Comparison of ENCODE assay signal across 14 cellular contexts in genomic region chr10:73641272-73642060, GRCh38. TPM values are rescaled to one million over a fixed set of nuclear protein-coding genes. Genes with fewer than 3 reads are reported as not detected.
DNase-seq lines count a peak whose midpoint lies in the region; ATAC-seq, FAIRE-seq and TF ChIP-seq lines count a peak whose summit lies in the region.
"Had no signal": no experiment of that assay in that cellular context is flagged by ENCODE, and none has a peak within 500 bp of the region (broad histone marks: within the 10 kb centered on the region; RNA-seq: fewer than 3 reads in every experiment).

TSS of gene MYOZ1 (minus strand) at chr10:73641474. CDS start at chr10:73640017, 1,457 bp downstream.

- H3K27ac ChIP-seq in DND-41 (ENCODE audit: low read length) (no peak within 1 kb of the TSS), K562 (ENCODE audit: extremely low read depth, low read depth, low read length) (no peak within 1 kb of the TSS), neural progenitor cell (no peak within 1 kb of the TSS), spleen (peak within 1 kb of the TSS in 2 of 8 donors; percentile 11 to 30)
- H3K27ac ChIP-seq: hepatocyte, Peyer's patch had no signal

- H3K4me3 Mint-ChIP-seq in neural progenitor cell, result no peak within 1 kb of the TSS
- no peak within 1 kb of the TSS for H3K4me3 Mint-ChIP-seq in activated CD4-positive, alpha-beta T cell treated with anti-CD3 and anti-CD28 coated beads, Interleukin-2, amount 10 ng/mL, durations not matched to agents 24 days and 14 days

- DNase-seq in DND-41 (no peak), M059J (ENCODE audit: low read depth) (peak; percentile 61), K562 (ENCODE audit: extremely low read depth in 1 of 4, low spot score in 3 of 4) (peak in 2 of 4 experiments; percentile 7 to 11), neural progenitor cell (ENCODE audit: low spot score) (no peak), spleen (no peak)
- no peak for DNase-seq in activated CD4-positive, alpha-beta T cell treated with anti-CD3 and anti-CD28 coated beads, Interleukin-2, amount 10 ng/mL, durations not matched to agents 24 days and 14 days
- DNase-seq: activated CD4-positive, CD25-positive, alpha-beta regulatory T cell treated with anti-CD3 and anti-CD28 coated beads, Interleukin-2, amount 50 U/mL, for 72 hours; activated naive CD4-positive, alpha-beta T cell treated with Interleukin-2 at 50 U/mL for 16 hours; NCI-H1694; Peyer's patch had no signal

- H3K9me3 ChIP-seq in DND-41 (ENCODE audit: insufficient read depth, low read length, severe bottlenecking), result no peaks in the 10 kb centered on the region
- no peaks in the 10 kb centered on the region for H3K9me3 ChIP-seq in K562 (replicated peaks; ENCODE audit: control insufficient read depth, insufficient read depth, low read depth, low read length)
- no peaks in the 10 kb centered on the region for H3K9me3 ChIP-seq in neural progenitor cell (ENCODE audit: low read depth)
- no peaks in the 10 kb centered on the region for H3K9me3 ChIP-seq in spleen
- H3K9me3 ChIP-seq: Peyer's patch had no signal

- no peaks in the 10 kb centered on the region for H3K9me1 ChIP-seq in K562 (ENCODE audit: control insufficient read depth, insufficient read depth, low read length)

- H3K27me3 ChIP-seq in DND-41 (ENCODE audit: insufficient read depth, low read length, poor library complexity) (no peaks in the 10 kb centered on the region), K562 (ENCODE audit: control insufficient read depth in 2 of 2, insufficient read depth in 2 of 2, low read length in 2 of 2) (peaks cover 12 to 14% of the 10 kb centered on the region in 2 experiments; a peak in 4 of 5 replicates), neural progenitor cell (no peaks in the 10 kb centered on the region), spleen (replicated peaks in 1 of 7) (no peaks in the 10 kb centered on the region)
- H3K27me3 ChIP-seq: hepatocyte, Peyer's patch had no signal

- ATAC-seq in DND-41 (ENCODE audit: insufficient read depth, low read depth) (0 out of 3 replicates have a peak, but pooled peaks have one; percentile 36), K562 (peak; percentile 43), HG03439 (IDR thresholded peaks at IDR 0.05; ENCODE audit: unreplicated experiment) (no peak), HG03039 (IDR thresholded peaks at IDR 0.05; ENCODE audit: unreplicated experiment) (no peak)

- no peak for TF ChIP-seq EP300 in K562 (IDR thresholded peaks at IDR 0.05; ENCODE audit: low read length)

- H3K4me3 ChIP-seq in DND-41 (ENCODE audit: low read depth in 1 of 2, low read length in 2 of 2), result no peak within 1 kb of the TSS
- H3K4me3 ChIP-seq in K562, result no peak within 1 kb of the TSS
- no peak within 1 kb of the TSS for H3K4me3 ChIP-seq in neural progenitor cell
- H3K4me3 ChIP-seq in spleen, result no peak within 1 kb of the TSS
- H3K4me3 ChIP-seq: hepatocyte, Peyer's patch had no signal

- H3K36me3 ChIP-seq in DND-41 (ENCODE audit: insufficient read depth, low read length) (no peaks in the 10 kb centered on the region), K562 (ENCODE audit: control insufficient read depth, insufficient read depth, low read length) (no peaks in the 10 kb centered on the region), neural progenitor cell (no peaks in the 10 kb centered on the region), spleen (no peaks in the 10 kb centered on the region)
- H3K36me3 ChIP-seq: Peyer's patch had no signal

- H3K4me1 Mint-ChIP-seq in neural progenitor cell, result peaks cover 6% of the 10 kb centered on the region
- H3K4me1 Mint-ChIP-seq in activated CD4-positive, alpha-beta T cell treated with anti-CD3 and anti-CD28 coated beads, Interleukin-2, amount 10 ng/mL, durations not matched to agents 24 days and 14 days, result peaks cover 18% of the 10 kb centered on the region

- no peak for TF ChIP-seq RAD21 in K562 (CRISPR knock-in tag; conservative IDR thresholded peaks at IDR 0.05 in 1 of 2, IDR thresholded peaks at IDR 0.05 in 1 of 2)

- CTCF ChIA-PET in K562 (lab: Yijun Ruan, JAX; ENCODE audit: low intra/inter-chr PET ratio), result interaction anchor here (1.1 to 5.2 kb wide), 2 partner anchors 111 to 378 kb away, joined by 4 to 140 read pairs; no protein-coding TSS in a partner anchor

- in situ Hi-C loops in K562 (cut with MboI), result loop anchor here (5.0 kb wide), 2 partner anchors 114 to 389 kb away; partner anchors contain the start of gene MRPS16

- 27% methylated on average over 9 of the region's 9 CpGs for WGBS in K562 (ENCODE audit: insufficient coverage, low coverage, missing lambda C conversion rate)
- WGBS in spleen, 5 donors, result 57 to 79% (median 74%) methylated on average over 9 of the region's 9 CpGs

- H3K9ac ChIP-seq in DND-41 (ENCODE audit: low read depth, low read length) (no peak within 1 kb of the TSS), K562 (ENCODE audit: insufficient read depth in 1 of 2, low read depth in 2 of 2, low read length in 2 of 2) (0 out of 4 replicates have a peak within 1 kb of the TSS, but pooled peaks of 1 of the 2 experiments have one; percentile 23), neural progenitor cell (no peak within 1 kb of the TSS)

- TF ChIP-seq POLR2A in K562 (conservative IDR thresholded peaks at IDR 0.05), result no peak
- no peak for TF ChIP-seq POLR2A in spleen (IDR thresholded peaks at IDR 0.05)

- TF ChIP-seq CTCF in DND-41 (IDR thresholded peaks at IDR 0.05; ENCODE audit: borderline replicate concordance, extremely low read depth, low read length, poor library complexity, severe bottlenecking) (no peak), K562 (IDR thresholded peaks at IDR 0.05 in 2 of 3, conservative IDR thresholded peaks at IDR 0.05 in 1 of 3; ENCODE audit: insufficient read depth in 2 of 3, low read depth in 1 of 3, low read length in 3 of 3) (no peak), neural progenitor cell (IDR thresholded peaks at IDR 0.05) (no peak), spleen (IDR thresholded peaks at IDR 0.05 in 8 of 11, conservative IDR thresholded peaks at IDR 0.05 in 3 of 11) (no peak)

- peak within 1 kb of the TSS; percentile 16 for H3K27ac Mint-ChIP-seq in neural progenitor cell
- H3K27ac Mint-ChIP-seq in activated CD4-positive, alpha-beta T cell treated with anti-CD3 and anti-CD28 coated beads, Interleukin-2, amount 10 ng/mL, durations not matched to agents 24 days and 14 days, result no peak within 1 kb of the TSS

- H3K4me2 ChIP-seq in DND-41 (ENCODE audit: insufficient read depth, low read length) (no peak within 1 kb of the TSS), K562 (ENCODE audit: insufficient read depth, low read length) (no peak within 1 kb of the TSS), neural progenitor cell (no peak within 1 kb of the TSS)
- H3K4me2 ChIP-seq: hepatocyte had no signal

- H2AFZ ChIP-seq in DND-41 (ENCODE audit: low read depth, low read length) (no peak within 1 kb of the TSS), K562 (ENCODE audit: low read depth, low read length) (peak within 1 kb of the TSS; percentile 75), neural progenitor cell (replicated peaks) (peak within 1 kb of the TSS; percentile 65)
- H2AFZ ChIP-seq: hepatocyte had no signal

- POLR2A ChIA-PET in K562 (lab: Yijun Ruan, JAX), result interaction anchor here (1.4 to 2.6 kb wide), 2 partner anchors 11 to 16 kb away, joined by 5 to 12 read pairs; no protein-coding TSS in a partner anchor

- H3K36me3 Mint-ChIP-seq in neural progenitor cell, result no peaks in the 10 kb centered on the region
- H3K36me3 Mint-ChIP-seq in activated CD4-positive, alpha-beta T cell treated with anti-CD3 and anti-CD28 coated beads, Interleukin-2, amount 10 ng/mL, durations not matched to agents 24 days and 14 days (ENCODE audit: low read depth), result no peaks in the 10 kb centered on the region

- H3K79me2 ChIP-seq in DND-41 (ENCODE audit: insufficient read depth, low read length) (no peaks in the 10 kb centered on the region), K562 (ENCODE audit: control insufficient read depth, insufficient read depth, low read length) (no peaks in the 10 kb centered on the region), neural progenitor cell (ENCODE audit: low read depth) (no peaks in the 10 kb centered on the region)
- H3K79me2 ChIP-seq: hepatocyte had no signal

- intact Hi-C loops in K562 (cut with micrococcal nuclease), result loop anchor here (5.0 to 10.0 kb wide), 2 partner anchors 237 to 394 kb away; partner anchors contain the start of gene DNAJC9
- intact Hi-C loops in spleen (cut with DNase I; ENCODE audit: low total_unique reads), result loop anchor here (10.0 kb wide), 1 partner anchor 377 kb away; no protein-coding TSS in a partner anchor
- intact Hi-C loops in activated CD4-positive, alpha-beta T cell treated with anti-CD3 and anti-CD28 coated beads, Interleukin-2, amount 10 ng/mL, durations not matched to agents 24 days and 14 days (cut with micrococcal nuclease), result loop anchor here (5.0 kb wide), 1 partner anchor 379 kb away; no protein-coding TSS in a partner anchor

- no TSS peak for BruUV-seq in K562 (replicated peaks; lab: Mats Ljungman, UMichigan)

- peaks cover 2% of the 10 kb centered on the region for H3K27me3 Mint-ChIP-seq in neural progenitor cell (ENCODE audit: insufficient read depth, low read depth)
- peaks cover 9% of the 10 kb centered on the region for H3K27me3 Mint-ChIP-seq in activated CD4-positive, alpha-beta T cell treated with anti-CD3 and anti-CD28 coated beads, Interleukin-2, amount 10 ng/mL, durations not matched to agents 24 days and 14 days

- no peak for FAIRE-seq in K562 (lab: Jason Lieb, UNC)
- FAIRE-seq: GM12891 had no signal

- H3K9me3 Mint-ChIP-seq in neural progenitor cell, result no peaks in the 10 kb centered on the region
- H3K9me3 Mint-ChIP-seq in activated CD4-positive, alpha-beta T cell treated with anti-CD3 and anti-CD28 coated beads, Interleukin-2, amount 10 ng/mL, durations not matched to agents 24 days and 14 days, result no peaks in the 10 kb centered on the region

- H3K4me1 ChIP-seq in DND-41 (ENCODE audit: insufficient read depth, low read length) (no peaks in the 10 kb centered on the region), K562 (replicated peaks in 1 of 2; ENCODE audit: control insufficient read depth in 2 of 2, insufficient read depth in 2 of 2, low read length in 2 of 2) (peaks cover 3 to 6% of the 10 kb centered on the region in 2 experiments; a peak in 4 of 5 replicates), neural progenitor cell (no peaks in the 10 kb centered on the region), spleen (peaks cover 0 to 11% (median 8%) of the 10 kb centered on the region in 6 donors)
- H3K4me1 ChIP-seq: Peyer's patch had no signal

- no peaks in the 10 kb centered on the region for H3F3A ChIP-seq in neural progenitor cell (ENCODE audit: low read depth)

- H4K20me1 ChIP-seq in DND-41 (ENCODE audit: insufficient read depth, low read length) (no peaks in the 10 kb centered on the region), K562 (replicated peaks; ENCODE audit: control insufficient read depth, insufficient read depth, low read length) (no peaks in the 10 kb centered on the region; the same call in 1 of the 2 replicates), neural progenitor cell (ENCODE audit: low read depth) (no peaks in the 10 kb centered on the region)

RNA-seq across cellular contexts. Expression of gene MYOZ1, which starts in this region (rescaled TPM):
- 1.0 and 2.8 TPM in 2 replicates for total RNA-seq in M059J (2014; rRNA removed; shearing (Covaris generic))
- not detected in 2 replicates for total RNA-seq in K562 (2011; cell fraction: chromatin; rRNA removed; ENCODE audit: low replicate concordance)
- not detected in 2 replicates for total RNA-seq in K562 (2011; cell fraction: nucleolus; rRNA removed)
- not detected in 2 replicates for total RNA-seq in K562 (2011; cell fraction: nucleoplasm; rRNA removed)
- total RNA-seq in K562 (2014; rRNA removed) (not detected in 2 replicates), K562 (2014; rRNA removed; fragmentation: Illumina TruSeq; extraction: Trizol) (not detected in 2 replicates), K562 (2015; rRNA removed; fragmentation: Illumina TruSeq; extraction: Trizol) (0.18 and 0.23 TPM in 2 replicates), K562 (2021) (not detected in 2 replicates), neural progenitor cell (ENCODE audit: low replicate concordance) (1.2 and 1.9 TPM in 2 replicates), spleen (1 to 10 TPM in 2 of 7 donors, under 1 TPM in 3, not detected in 2; 0.54 to 2.1 (median 0.94) TPM)
- polyA plus RNA-seq in K562 (2011; rRNA removed) (0.06 and 0.09 TPM in 2 replicates), K562 (2014; fragmentation: Illumina TruSeq; extraction: Trizol) (0.10 TPM in 1 of 2 replicates, not detected in the other), K562 (2014; fragmentation: Nextera tagmentation; extraction: Ambion mirVana) (under 1 TPM in 1 of 2 experiments, not detected in 1; 0.03 TPM), K562 (2014; rRNA removed) (0.09 and 0.11 TPM in 2 replicates), spleen (under 1 TPM; 0.26 to 0.48 (median 0.32) TPM)
- 0.13 TPM in 1 of 2 replicates, not detected in the other for polyA plus RNA-seq in K562 (2011; cell fraction: cytosol; rRNA removed)
- not detected in 2 replicates for polyA plus RNA-seq in K562 (2011; cell fraction: nucleus; rRNA removed)
- polyA plus RNA-seq in K562 (2012), result 0.07 and 0.19 TPM in 2 replicates
- polyA minus RNA-seq in K562 (2011; rRNA and poly(A)+ RNA removed), result not detected in 2 replicates
- polyA minus RNA-seq in K562 (2011; cell fraction: cytosol; rRNA and poly(A)+ RNA removed), result not detected in 2 replicates
- polyA minus RNA-seq in K562 (2011; cell fraction: nucleus; rRNA and poly(A)+ RNA removed), result not detected in 2 replicates
- total RNA-seq in activated CD4-positive, alpha-beta T cell treated with anti-CD3 and anti-CD28 coated beads, Interleukin-2, amount 10 ng/mL, durations not matched to agents 24 days and 14 days, result not detected in 2 replicates
- total RNA-seq: Peyer's patch had no signal

Comparison
In these comparisons a context has a peak if more than half of its experiments do, and no peak if none do; other contexts are left out.
1. Peak in ATAC-seq in K562; RNA of the gene not detected or under 1 TPM.